10 cellular contexts compared by ENCODE assay signal in genomic region chr9:124860582-124861341, GRCh38. TPM values are rescaled to one million over a fixed set of nuclear protein-coding genes. Genes with fewer than 3 reads are reported as not detected.
DNase-seq lines count a peak whose midpoint lies in the region; ATAC-seq, FAIRE-seq and TF ChIP-seq lines count a peak whose summit lies in the region.
"Had no signal": no experiment of that assay in that cellular context is flagged by ENCODE, and none has a peak within 500 bp of the region (broad histone marks: within the 10 kb centered on the region; RNA-seq: fewer than 3 reads in every experiment).

No MANE protein-coding gene starts in this region.

- DNase-seq in CD14-positive monocyte (ENCODE audit: low spot score): no peak
- DNase-seq in NB4 (ENCODE audit: low read depth): peak; percentile 19
- no peak for DNase-seq in H1 (ENCODE audit: low read depth in 1 of 2, low spot score in 2 of 2)
- no peak for DNase-seq in neural crest cell (ENCODE audit: low read depth, low spot score)
- DNase-seq in NCI-H2227 treated with DMSO at 0.1 percent for 48 hours (lab: John Stamatoyannopoulos, UW): no peak
- DNase-seq: retina had no signal

- H3K27ac Mint-ChIP-seq in CD14-positive monocyte (peak overlapping the region in 6 of 7 donors; percentile 84 to 96 (median 92)), neural crest cell (ENCODE audit: unreplicated experiment) (peak overlapping the region; percentile 94)

- no peak overlapping the region; the same call in none of the 2 replicates for H3K18ac ChIP-seq in H1 (ENCODE audit: extremely low read depth, low read length)

- H3K36me3 Mint-ChIP-seq in CD14-positive monocyte (peaks cover 36 to 40% of the 10 kb centered on the region in 2 donors), neural crest cell (ENCODE audit: low read depth) (peaks cover 21% of the 10 kb centered on the region)

- CTCF ChIA-PET in H1 (lab: Charles Lee; ENCODE audit: partially characterized antibody): interaction anchor here (0.6 to 42.1 kb wide), 14 partner anchors 8 to 1031 kb away, joined by 3 to 1529 read pairs (median 3); partner anchors contain the start of genes NR6A1, OLFML2A and WDR38

- intact Hi-C loops in CD14-positive monocyte (cut with micrococcal nuclease): loop anchor here (5.0 to 10.0 kb wide), 2 partner anchors 82 to 284 kb away; partner anchors contain the start of genes GOLGA1 (in 2 of the 2) and SCAI (in 1 of the 2)

- H3K79me1 ChIP-seq in H1 (ENCODE audit: low read depth, low read length): peaks cover 10% of the 10 kb centered on the region

- H3K4me2 ChIP-seq in H1 (ENCODE audit: insufficient read depth in 1 of 2, low read depth in 2 of 2, low read length in 2 of 2): peak overlapping the region; percentile 80 to 86

- no peak for TF ChIP-seq EP300 in H1 (IDR thresholded peaks at IDR 0.05; ENCODE audit: borderline replicate concordance in 1 of 2, low read depth in 2 of 2, low read length in 2 of 2)

- no peak overlapping the region for H4K5ac ChIP-seq in H1 (ENCODE audit: insufficient read length, low read depth, low read length)

- peaks cover 7% of the 10 kb centered on the region for H3K23me2 ChIP-seq in H1 (ENCODE audit: low read depth, low read length)

- peak overlapping the region; percentile 12 for H3K56ac ChIP-seq in H1 (replicated peaks; ENCODE audit: insufficient read length, low read depth, low read length)

- peaks cover 35 to 44% of the 10 kb centered on the region in 2 experiments for H4K20me1 ChIP-seq in H1 (replicated peaks in 1 of 2; ENCODE audit: control insufficient read depth in 1 of 2, insufficient read depth in 2 of 2, low read length in 2 of 2)

- H2BK120ac ChIP-seq in H1 (replicated peaks; ENCODE audit: low read depth, low read length): no peak overlapping the region

- H3K14ac ChIP-seq in H1 (ENCODE audit: insufficient read length): no peak overlapping the region

- peaks cover 36 to 46% (median 40%) of the 10 kb centered on the region in 4 experiments for H3K36me3 ChIP-seq in H1 (ENCODE audit: control insufficient read depth in 2 of 4, insufficient read depth in 4 of 4, low read length in 3 of 4)

- no peaks in the 10 kb centered on the region for H3K9me3 ChIP-seq in H1 (ENCODE audit: insufficient read depth in 2 of 2, low read depth in 1 of 2, low read length in 1 of 2)

- H4K8ac ChIP-seq in H1 (ENCODE audit: extremely low read depth, insufficient read depth, low read length): peak overlapping the region; percentile 99; the same call in 1 of the 2 replicates

- H3K27me3 Mint-ChIP-seq in CD14-positive monocyte (ENCODE audit: low read depth in 3 of 3): peaks cover 0 to 2% (median 0%) of the 10 kb centered on the region in 3 donors
- H3K27me3 Mint-ChIP-seq in neural crest cell (ENCODE audit: low read depth): no peaks in the 10 kb centered on the region

- no peak for FAIRE-seq in H1 (lab: Jason Lieb, UNC)

- ATAC-seq in HG02759 (IDR thresholded peaks at IDR 0.05; ENCODE audit: unreplicated experiment) (no peak), GM18909 (IDR thresholded peaks at IDR 0.05; ENCODE audit: poor library complexity, unreplicated experiment) (no peak)
- no peak for ATAC-seq in activated CD4-positive, CD25-positive, alpha-beta regulatory T cell treated with anti-CD3 and anti-CD28 coated beads, Interleukin-2, amount 50 U/mL, for 24 hours

- H2AK5ac ChIP-seq in H1 (ENCODE audit: low read depth, low read length): peak overlapping the region; percentile 87; the same call in 1 of the 2 replicates

- H3K9ac ChIP-seq in H1 (replicated peaks in 1 of 4; ENCODE audit: extremely low read depth in 1 of 4, low read depth in 3 of 4, low read length in 3 of 4): peak overlapping the region; percentile 94 to 97 (median 96)

- no peaks in the 10 kb centered on the region for H3K27me3 ChIP-seq in H1 (replicated peaks in 1 of 4; ENCODE audit: control insufficient read depth in 3 of 4, extremely low read depth in 1 of 4, insufficient read depth in 3 of 4, low read length in 3 of 4)

- H3K79me2 ChIP-seq in H1 (ENCODE audit: control insufficient read depth in 1 of 2, insufficient read depth in 2 of 2, low read length in 2 of 2): peaks cover 16 to 33% of the 10 kb centered on the region in 2 experiments

- H3K4me1 ChIP-seq in H1 (replicated peaks in 1 of 4; ENCODE audit: control insufficient read depth in 3 of 4, insufficient read depth in 4 of 4, low read length in 3 of 4): peaks cover 0 to 10% (median 8%) of the 10 kb centered on the region in 4 experiments; a peak in 5 of 7 replicates

- no peak overlapping the region for H2BK12ac ChIP-seq in H1 (ENCODE audit: low read depth, low read length)

- peak overlapping the region; percentile 89 for H3K27ac ChIP-seq in H1 (ENCODE audit: low read depth, low read length)

- TF ChIP-seq RAD21 in H1 (IDR thresholded peaks at IDR 0.05 in 1 of 2, conservative IDR thresholded peaks at IDR 0.05 in 1 of 2; ENCODE audit: low read depth in 2 of 2, low read length in 2 of 2): no peak

- H3K9me3 Mint-ChIP-seq in CD14-positive monocyte (no peaks in the 10 kb centered on the region), neural crest cell (no peaks in the 10 kb centered on the region)

- TF ChIP-seq CTCF in CD14-positive monocyte (IDR thresholded peaks at IDR 0.05) (no peak), NB4 (IDR thresholded peaks at IDR 0.05; ENCODE audit: low read depth, low read length) (no peak), H1 (IDR thresholded peaks at IDR 0.05; ENCODE audit: control extremely low read depth in 1 of 3, insufficient read depth in 1 of 3, low read depth in 1 of 3, low read length in 3 of 3) (no peak), neural crest cell (conservative IDR thresholded peaks at IDR 0.05) (no peak)

- TF ChIP-seq POLR2A in NB4 (IDR thresholded peaks at IDR 0.05; ENCODE audit: extremely low read depth, insufficient read length) (no peak), H1 (IDR thresholded peaks at IDR 0.05; ENCODE audit: control extremely low read depth in 1 of 2, low read depth in 2 of 2, low read length in 2 of 2) (peak in 1 of 2 experiments; percentile 13; a peak in 1 of 3 replicates)

- H3K4me1 Mint-ChIP-seq in CD14-positive monocyte: peaks cover 34% of the 10 kb centered on the region
- peaks cover 37% of the 10 kb centered on the region for H3K4me1 Mint-ChIP-seq in neural crest cell

- H4K91ac ChIP-seq in H1 (replicated peaks; ENCODE audit: insufficient read length, low read length): peak overlapping the region; percentile 29

- H2BK5ac ChIP-seq in H1 (ENCODE audit: low read depth, low read length): peak overlapping the region; percentile 94

- H2AFZ ChIP-seq in H1 (ENCODE audit: low read length): no peak overlapping the region

- peak overlapping the region; percentile 71 for H3K4ac ChIP-seq in H1 (replicated peaks; ENCODE audit: insufficient read length, low read depth, low read length)

- WGBS in H1 (ENCODE audit: extremely low coverage in 1 of 2, insufficient coverage in 1 of 2, insufficient read length in 1 of 2, insufficient replicate concordance in 2 of 2, low coverage in 1 of 2, low lambda C conversion rate in 2 of 2, missing lambda C conversion rate in 1 of 2), 2 experiments: 11% methylated on average over 12 of the region's 12 CpGs; no CpG with 5 or more reads in 1 of the 2 experiments

- no peak overlapping the region for H3K23ac ChIP-seq in H1 (ENCODE audit: insufficient read length)

- peak overlapping the region; percentile 86 to 93 for H3K4me3 Mint-ChIP-seq in CD14-positive monocyte
- H3K4me3 Mint-ChIP-seq in neural crest cell: peak overlapping the region; percentile 95

- no peak overlapping the region for H2BK20ac ChIP-seq in H1 (ENCODE audit: low read length)

- POLR2A ChIA-PET in H1 (lab: Charles Lee; ENCODE audit: partially characterized antibody): interaction anchor here (0.6 to 25.5 kb wide), 40 partner anchors 9 to 1687 kb away, joined by 3 to 573 read pairs (median 4); partner anchors contain the start of genes NR6A1, OLFML2A and WDR38

- H2BK15ac ChIP-seq in H1 (ENCODE audit: low read length): no peak overlapping the region

- H3K4me3 ChIP-seq in NB4 (ENCODE audit: low read depth, low read length) (peak overlapping the region; percentile 100), H1 (ENCODE audit: extremely low read depth in 1 of 4, insufficient read depth in 2 of 4, low read depth in 3 of 4, low read length in 4 of 4) (peak overlapping the region; percentile 86 to 97 (median 96))

RNA-seq across cellular contexts. Expression of gene RPL35, which starts 1.0 kb away (rescaled TPM):
- polyA plus RNA-seq in CD14-positive monocyte (100 to 1,000 TPM; 660 to 828 TPM), H1 (2011; rRNA removed) (2,448 and 2,722 TPM in 2 replicates)
- total RNA-seq in H1 (2021; fragmentation: NEBNext Ultra II Directional; extraction: Animal tissue kit (Norgen Biotek cat#: 25700)): 1,831 and 1,889 TPM in 2 replicates
- 4,965 TPM for polyA plus RNA-seq in H1 (2011; cell fraction: cytosol; rRNA removed)
- polyA plus RNA-seq in H1 (2011; cell fraction: nucleus; rRNA removed): 2,178 TPM
- 2,603 to 3,842 TPM (median 3,090 TPM) in 4 replicates for polyA plus RNA-seq in H1 (2012, experiment 1 of 2)
- polyA plus RNA-seq in H1 (2012, experiment 2 of 2): 9,007 TPM
- 5,141 TPM for polyA plus RNA-seq in H1 (2013, experiment 1 of 2)
- 5,188 TPM for polyA plus RNA-seq in H1 (2013, experiment 2 of 2)
- 246 and 282 TPM in 2 replicates for polyA minus RNA-seq in H1 (2011; rRNA and poly(A)+ RNA removed)
- polyA minus RNA-seq in H1 (2011; cell fraction: cytosol; rRNA and poly(A)+ RNA removed): 329 TPM
- polyA minus RNA-seq in H1 (2011; cell fraction: nucleus; rRNA and poly(A)+ RNA removed): 840 TPM
- total RNA-seq in neural crest cell: 1,588 and 1,675 TPM in 2 replicates

RNA-seq across cellular contexts. Expression of gene ARPC5L, which starts 1.2 kb away (rescaled TPM):
- polyA plus RNA-seq in CD14-positive monocyte (10 to 100 TPM; 16.0 to 20.7 TPM), H1 (2011; rRNA removed) (34.1 and 36.0 TPM in 2 replicates)
- 50.5 and 50.6 TPM in 2 replicates for total RNA-seq in H1 (2021; fragmentation: NEBNext Ultra II Directional; extraction: Animal tissue kit (Norgen Biotek cat#: 25700))
- 57.0 TPM for polyA plus RNA-seq in H1 (2011; cell fraction: cytosol; rRNA removed)
- polyA plus RNA-seq in H1 (2011; cell fraction: nucleus; rRNA removed): 13.7 TPM
- polyA plus RNA-seq in H1 (2012, experiment 1 of 2): 49.1 to 62.4 TPM (median 51.3 TPM) in 4 replicates
- 33.4 TPM for polyA plus RNA-seq in H1 (2012, experiment 2 of 2)
- 54.3 TPM for polyA plus RNA-seq in H1 (2013, experiment 1 of 2)
- 54.7 TPM for polyA plus RNA-seq in H1 (2013, experiment 2 of 2)
- 11.3 and 14.8 TPM in 2 replicates for polyA minus RNA-seq in H1 (2011; rRNA and poly(A)+ RNA removed)
- polyA minus RNA-seq in H1 (2011; cell fraction: cytosol; rRNA and poly(A)+ RNA removed): 18.1 TPM
- polyA minus RNA-seq in H1 (2011; cell fraction: nucleus; rRNA and poly(A)+ RNA removed): 9.9 TPM
- total RNA-seq in neural crest cell: 41.9 and 42.1 TPM in 2 replicates

RNA-seq across cellular contexts. Expression of gene WDR38, which starts 7.5 kb away (rescaled TPM):
- polyA plus RNA-seq in CD14-positive monocyte (not detected), H1 (2011; rRNA removed) (not detected in 2 replicates)
- not detected in 2 replicates for total RNA-seq in H1 (2021; fragmentation: NEBNext Ultra II Directional; extraction: Animal tissue kit (Norgen Biotek cat#: 25700))
- polyA plus RNA-seq in H1 (2011; cell fraction: cytosol; rRNA removed): not detected
- not detected for polyA plus RNA-seq in H1 (2011; cell fraction: nucleus; rRNA removed)
- 0.15 TPM in 1 of 4 replicates, not detected in the others for polyA plus RNA-seq in H1 (2012, experiment 1 of 2)
- not detected for polyA plus RNA-seq in H1 (2012, experiment 2 of 2)
- polyA plus RNA-seq in H1 (2013, experiment 1 of 2): not detected
- polyA plus RNA-seq in H1 (2013, experiment 2 of 2): not detected
- not detected in 2 replicates for polyA minus RNA-seq in H1 (2011; rRNA and poly(A)+ RNA removed)
- polyA minus RNA-seq in H1 (2011; cell fraction: cytosol; rRNA and poly(A)+ RNA removed): not detected
- polyA minus RNA-seq in H1 (2011; cell fraction: nucleus; rRNA and poly(A)+ RNA removed): not detected
- not detected in 2 replicates for total RNA-seq in neural crest cell
- total RNA-seq: T-helper 2 cell treated with Interferon-gamma antibody and Interleukin-4, amounts not matched to agents 100 ng/mL and 5 ng/mL, for 36 hours had no signal
